In genomic region chr7:31111109-31111451, GRCh38 we compare ENCODE assay signal across 21 cellular contexts. TPM values are rescaled to one million over a fixed set of nuclear protein-coding genes. Genes with fewer than 3 reads are reported as not detected.
DNase-seq lines count a peak whose midpoint lies in the region; ATAC-seq and TF ChIP-seq lines count a peak whose summit lies in the region.
"Had no signal": no experiment of that assay in that cellular context is flagged by ENCODE, and none has a peak within 500 bp of the region (broad histone marks: within the 10 kb centered on the region; RNA-seq: fewer than 3 reads in every experiment).

No MANE protein-coding gene starts in this region.

- no peaks in the 10 kb centered on the region for H3K4me1 ChIP-seq in vagina
- H3K4me1 ChIP-seq: A549; BLaER1 treated with 17β-estradiol and CSF1 and Interleukin-3, amounts not matched to agents 10 nM and 100 nM had no signal

- TF ChIP-seq CTCF in vagina (IDR thresholded peaks at IDR 0.05) = no peak

- no peaks in the 10 kb centered on the region for H3K9me3 ChIP-seq in vagina
- H3K9me3 ChIP-seq: A549; BE2C; BLaER1 treated with 17β-estradiol and CSF1 and Interleukin-3, amounts not matched to agents 10 nM and 100 nM had no signal

- TF ChIP-seq POLR2A in vagina (IDR thresholded peaks at IDR 0.05) = no peak

- no peaks in the 10 kb centered on the region for H3K27me3 ChIP-seq in vagina
- H3K27me3 ChIP-seq: BE2C; BLaER1 treated with 17β-estradiol and CSF1 and Interleukin-3, amounts not matched to agents 10 nM and 100 nM had no signal

- H3K4me3 ChIP-seq in vagina = no peak overlapping the region
- H3K4me3 ChIP-seq: A549; BLaER1 treated with 17β-estradiol and CSF1 and Interleukin-3, amounts not matched to agents 10 nM and 100 nM; GM23248 had no signal

- no peaks in the 10 kb centered on the region for H3K36me3 ChIP-seq in vagina
- H3K36me3 ChIP-seq: BE2C; BLaER1 treated with 17β-estradiol and CSF1 and Interleukin-3, amounts not matched to agents 10 nM and 100 nM had no signal

- H3K27ac ChIP-seq in vagina = no peak overlapping the region
- H3K27ac ChIP-seq: A549; BLaER1 treated with 17β-estradiol and CSF1 and Interleukin-3, amounts not matched to agents 10 nM and 100 nM; GM23248 had no signal

- ATAC-seq in GM21529 (IDR thresholded peaks at IDR 0.05; ENCODE audit: unreplicated experiment) (no peak), HG03457 (IDR thresholded peaks at IDR 0.05; ENCODE audit: unreplicated experiment) (no peak)
- ATAC-seq: A549 had no signal

- DNase-seq in ecto neural progenitor cell (ENCODE audit: low spot score) = peak; percentile 19
- DNase-seq in islet precursor cell = peak; percentile 14
- DNase-seq in mesenteric fat pad (ENCODE audit: low spot score) = peak; percentile 41
- peak; percentile 67 to 83 for DNase-seq in vagina (ENCODE audit: extremely low spot score in 2 of 2)
- no peak for DNase-seq in DMS 273 (lab: John Stamatoyannopoulos, UW; ENCODE audit: unreplicated experiment)
- DNase-seq: 8988T; ACHN; AML-193; BE2C; Calu3; CD4-positive, alpha-beta T cell; COR-L47; DMS153; DND-41; GM23248; H7; HCEC 1CT had no signal

- intact Hi-C loops in vagina (cut with DNase I) = no loop called here

RNA-seq across cellular contexts. Expression of gene ADCYAP1R1, which starts 59.0 kb away (rescaled TPM):
- total RNA-seq in mesenteric fat pad = 2.5 TPM
- total RNA-seq in vagina = 12.0 TPM
- total RNA-seq: Calu3; CD4-positive, alpha-beta T cell; GM23248 had no signal
